Comparison of ENCODE assay signal across 8 cellular contexts in genomic region chr1:25568834-25569598, GRCh38. TPM values are rescaled to one million over a fixed set of nuclear protein-coding genes. Genes with fewer than 3 reads are reported as not detected.
A peak's percentile ranks its signal among the peaks of the same experiment; 100 is the strongest.
DNase-seq lines count a peak whose midpoint lies in the region; TF ChIP-seq lines count a peak whose summit lies in the region.

No MANE protein-coding gene starts in this region.

- no peaks in the 10 kb centered on the region for H3K9me3 ChIP-seq in SJCRH30 (replicated peaks)

- no peak for TF ChIP-seq CTCF in fibroblast of the aortic adventitia (IDR thresholded peaks at IDR 0.05; ENCODE audit: insufficient read depth, low read length)

- H3K27me3 ChIP-seq in SJCRH30 = 0 out of 2 replicates have a peak, but pooled peaks cover 3% of the 10 kb centered on the region

- H3K4me3 ChIP-seq in SJCRH30 (peak overlapping the region; percentile 15), fibroblast of the aortic adventitia (ENCODE audit: low read depth, low read length) (no peak overlapping the region)

- DNase-seq in GM04504 (ENCODE audit: low read depth) (peak; percentile 71), SJCRH30 (peak; percentile 96), fibroblast of the aortic adventitia (ENCODE audit: low read depth) (peak; percentile 63), iPS-NIHi11 (ENCODE audit: low spot score) (no peak), HuH-7.5 (ENCODE audit: low spot score) (no peak), mucosa of gallbladder (ENCODE audit: low spot score) (no peak)
- DNase-seq in stimulated activated CD8-positive, alpha-beta memory T cell treated with anti-CD3 and anti-CD28 coated beads, Interleukin-4, amount 100 ng/mL, for 48 hours = peak; percentile 63
- no peak for DNase-seq in activated CD4-positive, CD25-positive, alpha-beta regulatory T cell treated with anti-CD3 and anti-CD28 coated beads, Interleukin-2, amount 50 U/mL, for 72 hours

- peaks cover 60% of the 10 kb centered on the region for H3K4me1 ChIP-seq in SJCRH30

- no peaks in the 10 kb centered on the region for H3K36me3 ChIP-seq in SJCRH30

- H3K27ac ChIP-seq in SJCRH30 = peak overlapping the region; percentile 94

RNA-seq across cellular contexts. Expression of gene LDLRAP1, which starts 25.6 kb away (rescaled TPM):
- total RNA-seq in SJCRH30 (2014; rRNA removed; shearing (Covaris generic)) = 22.8 and 23.9 TPM in 2 replicates
- total RNA-seq in fibroblast of the aortic adventitia (ENCODE audit: low replicate concordance) (5.3 and 12.4 TPM in 2 replicates), mucosa of gallbladder (22.8 TPM)

RNA-seq across cellular contexts. Expression of gene MAN1C1, which starts 47.6 kb away (rescaled TPM):
- total RNA-seq in SJCRH30 (2014; rRNA removed; shearing (Covaris generic)) = 73.9 and 74.6 TPM in 2 replicates
- total RNA-seq in fibroblast of the aortic adventitia (ENCODE audit: low replicate concordance) (6.6 and 32.0 TPM in 2 replicates), mucosa of gallbladder (18.4 TPM)

Comparison
In these comparisons a context has a peak if more than half of its experiments do, and no peak if none do; other contexts are left out.
1. DNase-seq: peak in GM04504 (single experiment), SJCRH30 (2 of 2), fibroblast of the aortic adventitia (single experiment) and stimulated activated CD8-positive, alpha-beta memory T cell treated with anti-CD3 and anti-CD28 coated beads, Interleukin-4, amount 100 ng/mL, for 48 hours (single experiment); none in iPS-NIHi11 (single experiment), HuH-7.5 (single experiment), activated CD4-positive, CD25-positive, alpha-beta regulatory T cell treated with anti-CD3 and anti-CD28 coated beads, Interleukin-2, amount 50 U/mL, for 72 hours (single experiment) and mucosa of gallbladder (single experiment).